ENCODE assay signal across 8 cellular contexts in genomic region chr1:23742670-23743286, GRCh38. TPM values are rescaled to one million over a fixed set of nuclear protein-coding genes. Genes with fewer than 3 reads are reported as not detected.
DNase-seq lines count a peak whose midpoint lies in the region; ATAC-seq, FAIRE-seq and TF ChIP-seq lines count a peak whose summit lies in the region.

No MANE protein-coding gene starts in this region.

- H3K4me3 ChIP-seq in fibroblast of villous mesenchyme (ENCODE audit: low read depth, low read length) (peak overlapping the region; percentile 85), parathyroid adenoma (ENCODE audit: low read depth, low read length) (peak overlapping the region; percentile 76)

- ATAC-seq in HG03103 (IDR thresholded peaks at IDR 0.05; ENCODE audit: low read depth, unreplicated experiment) = peak; percentile 25

- intact Hi-C loops in activated CD4-positive, alpha-beta memory T cell treated with anti-CD3 and anti-CD28 coated beads for 36 hours (cut with micrococcal nuclease) = loop anchor here (2.0 kb wide), 1 partner anchor 22 kb away; no protein-coding TSS in a partner anchor

- no peak for FAIRE-seq in GM12892 (lab: Jason Lieb, UNC)

- POLR2A ChIA-PET in activated CD4-positive, alpha-beta memory T cell treated with anti-CD3 and anti-CD28 coated beads for 36 hours (lab: Charles Lee) = interaction anchor here (0.7 to 4.6 kb wide), 4 partner anchors 35 to 56 kb away, joined by 3 to 44 read pairs (median 6); partner anchors contain the start of genes PITHD1 and RPL11

- CTCF ChIA-PET in activated CD4-positive, alpha-beta memory T cell treated with anti-CD3 and anti-CD28 coated beads for 36 hours (lab: Charles Lee) = interaction anchor here (1.9 to 4.6 kb wide), 2 partner anchors 47 to 50 kb away, joined by 5 to 33 read pairs; partner anchors contain the start of gene RPL11

- TF ChIP-seq POLR2A in GM12892 (IDR thresholded peaks at IDR 0.05; ENCODE audit: low read depth, low read length) = no peak

- H2AFZ ChIP-seq in parathyroid adenoma = peak overlapping the region; percentile 89

- peak overlapping the region; percentile 88 for H3K27ac Mint-ChIP-seq in activated CD4-positive, alpha-beta memory T cell treated with anti-CD3 and anti-CD28 coated beads for 36 hours

- peaks cover 6% of the 10 kb centered on the region for H3K36me3 Mint-ChIP-seq in activated CD4-positive, alpha-beta memory T cell treated with anti-CD3 and anti-CD28 coated beads for 36 hours

- TF ChIP-seq CTCF in fibroblast of villous mesenchyme (IDR thresholded peaks at IDR 0.05; ENCODE audit: insufficient read depth, low read depth, low read length) = no peak
- TF ChIP-seq CTCF in parathyroid adenoma (IDR thresholded peaks at IDR 0.05) = no peak

- peak overlapping the region; percentile 92 for H3K4me2 ChIP-seq in parathyroid adenoma (ENCODE audit: low read length)

- H3K4me3 Mint-ChIP-seq in activated CD4-positive, alpha-beta memory T cell treated with anti-CD3 and anti-CD28 coated beads for 36 hours = peak overlapping the region; percentile 88

- H3K79me2 ChIP-seq in parathyroid adenoma = peaks cover 5% of the 10 kb centered on the region

- no peak overlapping the region for H3K9ac ChIP-seq in parathyroid adenoma

- H3K27me3 ChIP-seq in parathyroid adenoma (ENCODE audit: control insufficient read depth, insufficient read depth, low read length) = no peaks in the 10 kb centered on the region

- H3K27ac ChIP-seq in parathyroid adenoma = peak overlapping the region; percentile 42

- no peaks in the 10 kb centered on the region for H3K36me3 ChIP-seq in parathyroid adenoma (ENCODE audit: control insufficient read depth, insufficient read depth, low read length)

- peak; percentile 53 for DNase-seq in NCI-H345 (lab: John Stamatoyannopoulos, UW)
- no peak for DNase-seq in NCI-H345 treated with DMSO at 0.1 percent for 48 hours (lab: John Stamatoyannopoulos, UW; ENCODE audit: unreplicated experiment)
- peak; percentile 38 for DNase-seq in activated CD4-positive, alpha-beta memory T cell treated with anti-CD3 and anti-CD28 coated beads for 36 hours
- peak; percentile 27 for DNase-seq in fibroblast of villous mesenchyme (ENCODE audit: low read depth)
- no peak for DNase-seq in GM12892 (ENCODE audit: insufficient read length)
- no peak for DNase-seq in AG08396 (ENCODE audit: low spot score)

- no peaks in the 10 kb centered on the region for H3K9me3 ChIP-seq in parathyroid adenoma (ENCODE audit: control insufficient read depth, low read length)

- H3K4me1 ChIP-seq in parathyroid adenoma = peaks cover 15% of the 10 kb centered on the region

- no peaks in the 10 kb centered on the region for H3K9me3 Mint-ChIP-seq in activated CD4-positive, alpha-beta memory T cell treated with anti-CD3 and anti-CD28 coated beads for 36 hours

- H3K4me1 Mint-ChIP-seq in activated CD4-positive, alpha-beta memory T cell treated with anti-CD3 and anti-CD28 coated beads for 36 hours (ENCODE audit: low read depth) = peaks cover 40% of the 10 kb centered on the region

- H3K27me3 Mint-ChIP-seq in activated CD4-positive, alpha-beta memory T cell treated with anti-CD3 and anti-CD28 coated beads for 36 hours = no peaks in the 10 kb centered on the region

RNA-seq across cellular contexts. Expression of gene ELOA, which starts 0.5 kb away (rescaled TPM):
- 10 to 100 TPM; 28.1 to 30.4 TPM for total RNA-seq in activated CD4-positive, alpha-beta memory T cell treated with anti-CD3 and anti-CD28 coated beads for 36 hours
- total RNA-seq in fibroblast of villous mesenchyme = 30.9 and 46.2 TPM in 2 replicates
- 21.8 TPM for polyA plus RNA-seq in GM12892 (2012; ENCODE audit: missing spikeins)

RNA-seq across cellular contexts. Expression of gene PITHD1, which starts 35.4 kb away (rescaled TPM):
- 10 to 100 TPM; 67.2 to 69.0 TPM for total RNA-seq in activated CD4-positive, alpha-beta memory T cell treated with anti-CD3 and anti-CD28 coated beads for 36 hours
- 25.4 and 28.9 TPM in 2 replicates for total RNA-seq in fibroblast of villous mesenchyme
- 64.0 TPM for polyA plus RNA-seq in GM12892 (2012; ENCODE audit: missing spikeins)

RNA-seq across cellular contexts. Expression of gene LYPLA2, which starts 48.2 kb away (rescaled TPM):
- total RNA-seq in activated CD4-positive, alpha-beta memory T cell treated with anti-CD3 and anti-CD28 coated beads for 36 hours = 10 to 100 TPM; 70.5 to 71.1 TPM
- total RNA-seq in fibroblast of villous mesenchyme = 46.7 and 48.8 TPM in 2 replicates
- polyA plus RNA-seq in GM12892 (2012; ENCODE audit: missing spikeins) = 32.1 TPM

RNA-seq across cellular contexts. Expression of gene RPL11, which starts 51.2 kb away (rescaled TPM):
- 1,000 to 10,000 TPM; 1,338 to 1,385 TPM for total RNA-seq in activated CD4-positive, alpha-beta memory T cell treated with anti-CD3 and anti-CD28 coated beads for 36 hours
- total RNA-seq in fibroblast of villous mesenchyme = 521 and 592 TPM in 2 replicates
- polyA plus RNA-seq in GM12892 (2012; ENCODE audit: missing spikeins) = 7,014 TPM

RNA-seq across cellular contexts. Expression of gene GALE, which starts 57.8 kb away (rescaled TPM):
- total RNA-seq in activated CD4-positive, alpha-beta memory T cell treated with anti-CD3 and anti-CD28 coated beads for 36 hours = 10 to 100 TPM; 49.4 to 54.9 TPM
- total RNA-seq in fibroblast of villous mesenchyme = 31.5 and 33.5 TPM in 2 replicates
- polyA plus RNA-seq in GM12892 (2012; ENCODE audit: missing spikeins) = 35.2 TPM

Comparison
In these comparisons a context has a peak if more than half of its experiments do, and no peak if none do; other contexts are left out.
1. DNase-seq: peak in NCI-H345 (single experiment), activated CD4-positive, alpha-beta memory T cell treated with anti-CD3 and anti-CD28 coated beads for 36 hours (single experiment) and fibroblast of villous mesenchyme (single experiment); none in NCI-H345 treated with DMSO at 0.1 percent for 48 hours (single experiment), GM12892 (single experiment) and AG08396 (single experiment).